Comparison of ENCODE assay signal across 8 cellular contexts in the genomic region with DNA sequence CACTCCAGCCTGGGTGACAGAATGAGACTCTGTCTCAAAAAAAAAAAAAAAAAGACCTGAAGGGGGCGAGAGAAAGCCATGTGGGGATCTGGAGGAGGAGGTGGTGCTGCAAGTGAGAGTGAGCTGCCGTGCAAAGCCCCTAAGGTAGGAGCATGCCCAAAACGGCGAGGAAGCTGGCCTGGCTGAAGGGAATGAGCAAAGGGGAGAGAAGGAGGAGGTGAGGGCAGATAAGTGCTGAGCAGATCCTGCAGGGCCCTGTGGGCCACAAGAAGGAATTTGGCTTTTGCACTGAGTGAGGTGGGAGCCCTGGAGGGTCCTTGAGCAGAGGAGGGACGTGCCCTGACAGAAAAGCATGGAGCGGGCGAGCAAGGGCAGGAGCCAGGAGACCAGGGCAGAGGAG. TPM values are rescaled to one million over a fixed set of nuclear protein-coding genes. Genes with fewer than 3 reads are reported as not detected.
DNase-seq lines count a peak whose midpoint lies in the region; ATAC-seq, FAIRE-seq and TF ChIP-seq lines count a peak whose summit lies in the region.

No MANE protein-coding gene starts in this region.

- H3K4me2 ChIP-seq in OCI-LY1 (ENCODE audit: low read length), result no peak overlapping the region

- no peaks in the 10 kb centered on the region for H4K20me1 ChIP-seq in OCI-LY1 (ENCODE audit: insufficient read depth, low read length)

- no peak overlapping the region for H2AFZ ChIP-seq in OCI-LY1 (ENCODE audit: low read length)

- peaks cover 4% of the 10 kb centered on the region; the same call in 1 of the 2 replicates for H3K27me3 ChIP-seq in OCI-LY1 (ENCODE audit: insufficient read depth, low read length)

- no peak for FAIRE-seq in kidney (lab: Jason Lieb, UNC)

- intact Hi-C loops in kidney (cut with DNase I), result no loop called here

- peak overlapping the region; percentile 84 for H3K4me3 Mint-ChIP-seq in central memory CD8-positive, alpha-beta T cell

- TF ChIP-seq CTCF in OCI-LY1 (IDR thresholded peaks at IDR 0.05; ENCODE audit: low read length) (peak; percentile 25; the same call in 1 of the 2 replicates), kidney (IDR thresholded peaks at IDR 0.05; ENCODE audit: borderline replicate concordance, extremely low read depth, insufficient read depth) (no peak)

- H3K9me3 ChIP-seq in OCI-LY1 (ENCODE audit: low read length), result no peaks in the 10 kb centered on the region
- H3K9me3 ChIP-seq in kidney (ENCODE audit: control insufficient read depth in 1 of 2, low read length in 2 of 2), result no peaks in the 10 kb centered on the region

- no peaks in the 10 kb centered on the region for H3K9me3 Mint-ChIP-seq in central memory CD8-positive, alpha-beta T cell

- H3K27me3 Mint-ChIP-seq in central memory CD8-positive, alpha-beta T cell, result no peaks in the 10 kb centered on the region

- H3K36me3 Mint-ChIP-seq in central memory CD8-positive, alpha-beta T cell (ENCODE audit: insufficient read depth), result peaks cover 7% of the 10 kb centered on the region

- DNase-seq in activated T-cell treated with anti-CD3 and anti-CD28 coated beads, Interleukin-2, amount 50 U/mL, for 1 hour, result peak; percentile 51
- DNase-seq in activated T-cell treated with anti-CD3 and anti-CD28 coated beads for 4 hours (no peak), HK-2 (ENCODE audit: unreplicated experiment) (no peak), kidney (no peak)
- no peak for DNase-seq in central memory CD8-positive, alpha-beta T cell (ENCODE audit: low spot score in 2 of 2)
- DNase-seq in stimulated activated naive CD4-positive, alpha-beta T cell treated with Interleukin-2 at 50 U/mL for 16 hours (lab: John Stamatoyannopoulos, UW), result peak; percentile 33

- H3K36me3 ChIP-seq in OCI-LY1 (ENCODE audit: insufficient read depth, low read length) (no peaks in the 10 kb centered on the region), kidney (ENCODE audit: control insufficient read depth in 1 of 2, insufficient read depth in 2 of 2, low read length in 2 of 2) (no peaks in the 10 kb centered on the region)

- H3F3A ChIP-seq in OCI-LY1 (ENCODE audit: insufficient read depth, low read length), result no peaks in the 10 kb centered on the region

- no peaks in the 10 kb centered on the region for H3K4me1 ChIP-seq in OCI-LY1 (ENCODE audit: insufficient read depth, low read length, severe bottlenecking)
- peaks cover 0 to 2% of the 10 kb centered on the region in 2 donors for H3K4me1 ChIP-seq in kidney (ENCODE audit: control insufficient read depth in 1 of 2, insufficient read depth in 1 of 2, low read depth in 1 of 2, low read length in 2 of 2)

- no peaks in the 10 kb centered on the region for H3K79me2 ChIP-seq in OCI-LY1 (ENCODE audit: insufficient read depth, low read length)

- H3K9ac ChIP-seq in OCI-LY1 (ENCODE audit: low read length) (no peak overlapping the region), kidney (ENCODE audit: low read length in 2 of 2) (no peak overlapping the region)

- peak overlapping the region; percentile 90 for H3K27ac Mint-ChIP-seq in central memory CD8-positive, alpha-beta T cell (ENCODE audit: low read depth)

- ATAC-seq in central memory CD8-positive, alpha-beta T cell (replicated peaks; ENCODE audit: extremely low read depth, poor library complexity, severe bottlenecking), result peak; percentile 50
- ATAC-seq in HG02798 (IDR thresholded peaks at IDR 0.05; ENCODE audit: poor library complexity, unreplicated experiment), result no peak

- H3K27ac ChIP-seq in OCI-LY1 (ENCODE audit: low read depth, low read length, poor library complexity, severe bottlenecking), result no peak overlapping the region
- no peak overlapping the region for H3K27ac ChIP-seq in kidney (ENCODE audit: low read depth in 2 of 2, low read length in 2 of 2)

- H3K4me3 ChIP-seq in OCI-LY1 (ENCODE audit: low read depth, low read length, poor library complexity, severe bottlenecking) (no peak overlapping the region), kidney (ENCODE audit: low read length in 2 of 2) (no peak overlapping the region)

- no peaks in the 10 kb centered on the region for H3K9me2 ChIP-seq in OCI-LY1 (ENCODE audit: low read depth, low read length)

- H3K4me1 Mint-ChIP-seq in central memory CD8-positive, alpha-beta T cell, result peaks cover 36% of the 10 kb centered on the region

RNA-seq across cellular contexts. Expression of a gene that starts 19.4 kb away (rescaled TPM):
- 100 TPM for total RNA-seq in kidney
- polyA plus RNA-seq in kidney (ENCODE audit: insufficient read depth, low read depth, low replicate concordance), result 16.0 TPM

RNA-seq across cellular contexts. Expression of a gene that starts 57.3 kb away (rescaled TPM):
- 53.8 TPM for total RNA-seq in kidney
- polyA plus RNA-seq in kidney (ENCODE audit: insufficient read depth, low read depth, low replicate concordance), result 35.6 TPM

Comparison
In these comparisons a context has a peak if more than half of its experiments do, and no peak if none do; other contexts are left out.
1. DNase-seq: peak in activated T-cell treated with anti-CD3 and anti-CD28 coated beads, Interleukin-2, amount 50 U/mL, for 1 hour (single experiment) and stimulated activated naive CD4-positive, alpha-beta T cell treated with Interleukin-2 at 50 U/mL for 16 hours (single experiment); none in activated T-cell treated with anti-CD3 and anti-CD28 coated beads for 4 hours (single experiment), central memory CD8-positive, alpha-beta T cell (0 of 2), HK-2 (single experiment) and kidney (single experiment).